Comparison of ENCODE assay signal across 18 cellular contexts in genomic region chr1:221013691-221014293, GRCh38.
"Had no signal": no experiment of that assay in that cellular context is flagged by ENCODE, and none has a peak within 500 bp of the region (broad histone marks: within the 10 kb centered on the region; RNA-seq: fewer than 3 reads in every experiment).

No MANE protein-coding gene starts in this region.

- H3K27me3 ChIP-seq: colonic mucosa, foreskin keratinocyte, suprapubic skin, thyroid gland had no signal

- H3K4me1 Mint-ChIP-seq: endodermal cell; naive thymus-derived CD8-positive, alpha-beta T cell had no signal

- H3K4me3 Mint-ChIP-seq: endodermal cell; naive thymus-derived CD8-positive, alpha-beta T cell; type B pancreatic cell had no signal

- H3K27ac ChIP-seq: colonic mucosa, foreskin keratinocyte, suprapubic skin, thyroid gland had no signal

- ATAC-seq: foreskin keratinocyte; mucosa of descending colon; naive thymus-derived CD8-positive, alpha-beta T cell; stimulated activated naive CD8-positive, alpha-beta T cell treated with anti-CD3 and anti-CD28 coated beads, Interleukin-15, Interleukin-2, amounts not matched to agents 100 U/mL and 50 U/mL, for 24 hours had no signal

- H3K4me3 ChIP-seq: colonic mucosa, mucosa of descending colon, suprapubic skin, thyroid gland had no signal

- H3K9me3 Mint-ChIP-seq: naive thymus-derived CD8-positive, alpha-beta T cell; type B pancreatic cell had no signal

- H3K4me1 ChIP-seq: colonic mucosa, foreskin keratinocyte, suprapubic skin, thyroid gland had no signal

- DNase-seq: colonic mucosa; effector CD4-positive, alpha-beta T cell; endodermal cell; erythroblast; foreskin keratinocyte; head of caudate nucleus; hypothalamus; kidney glomerular epithelial cell; mammary epithelial cell; mucosa of descending colon; naive thymus-derived CD8-positive, alpha-beta T cell; posterior cingulate gyrus; small intestine; stimulated activated CD4-positive, alpha-beta T cell treated with anti-CD3 and anti-CD28 coated beads, Interleukin-12 subunit alpha, Interleukin-12 subunit beta, amount 100 ng/mL, for 4 hours; stimulated activated naive CD8-positive, alpha-beta T cell treated with anti-CD3 and anti-CD28 coated beads, Interleukin-15, Interleukin-2, amounts not matched to agents 100 U/mL and 50 U/mL, for 24 hours; thyroid gland had no signal

- H3K27ac Mint-ChIP-seq: endodermal cell; naive thymus-derived CD8-positive, alpha-beta T cell; type B pancreatic cell had no signal
